ENCODE assay signal across 9 cellular contexts in genomic region chr12:104477812-104478388, GRCh38. TPM values are rescaled to one million over a fixed set of nuclear protein-coding genes. Genes with fewer than 3 reads are reported as not detected.
DNase-seq lines count a peak whose midpoint lies in the region; ATAC-seq and TF ChIP-seq lines count a peak whose summit lies in the region.
"Had no signal": no experiment of that assay in that cellular context is flagged by ENCODE, and none has a peak within 500 bp of the region (broad histone marks: within the 10 kb centered on the region; RNA-seq: fewer than 3 reads in every experiment).

No MANE protein-coding gene starts in this region.

- WGBS in upper lobe of left lung, 2 donors: 36 to 39% methylated on average over 3 of the region's 3 CpGs

- H3K27ac ChIP-seq in left ventricle myocardium inferior (replicated peaks) (peak overlapping the region; percentile 50), OCI-LY7 (ENCODE audit: low read depth, low read length, poor library complexity, severe bottlenecking) (peak overlapping the region; percentile 87), upper lobe of left lung (peak overlapping the region; percentile 23 to 65 (median 44)), uterus (no peak overlapping the region)

- peak in 1 of 2 donors; percentile 40 for ATAC-seq in upper lobe of left lung (ENCODE audit: low FRiP score in 2 of 2)

- POLR2A ChIA-PET in OCI-LY7 (lab: Charles Lee): interaction anchor here (0.6 to 2.9 kb wide), 15 partner anchors 10 to 493 kb away, joined by 3 to 22 read pairs (median 3); no protein-coding TSS in a partner anchor

- TF ChIP-seq CTCF in left ventricle myocardium inferior (IDR thresholded peaks at IDR 0.05; ENCODE audit: borderline replicate concordance) (no peak), OCI-LY7 (conservative IDR thresholded peaks at IDR 0.05; ENCODE audit: low read length) (no peak), upper lobe of left lung (IDR thresholded peaks at IDR 0.05) (no peak), uterus (IDR thresholded peaks at IDR 0.05) (no peak)

- H3K4me1 ChIP-seq in left ventricle myocardium inferior (peaks cover 11% of the 10 kb centered on the region), OCI-LY7 (ENCODE audit: insufficient read depth, low read length, poor library complexity, severe bottlenecking) (peaks cover 90% of the 10 kb centered on the region), upper lobe of left lung (peaks cover 16 to 52% (median 36%) of the 10 kb centered on the region in 4 donors), uterus (no peaks in the 10 kb centered on the region)

- peaks cover 7% of the 10 kb centered on the region for H3K36me3 ChIP-seq in left ventricle myocardium inferior
- H3K36me3 ChIP-seq in OCI-LY7 (ENCODE audit: insufficient read depth, low read length): peaks cover 19% of the 10 kb centered on the region
- H3K36me3 ChIP-seq in upper lobe of left lung: peaks cover 0 to 3% (median 0%) of the 10 kb centered on the region in 4 donors
- no peaks in the 10 kb centered on the region for H3K36me3 ChIP-seq in uterus
- H3K36me3 ChIP-seq: HAP-1 had no signal

- H3K27me3 ChIP-seq in left ventricle myocardium inferior (ENCODE audit: low read depth): no peaks in the 10 kb centered on the region
- no peaks in the 10 kb centered on the region for H3K27me3 ChIP-seq in upper lobe of left lung
- H3K27me3 ChIP-seq in uterus: no peaks in the 10 kb centered on the region

- CTCF ChIA-PET in OCI-LY7 (lab: Charles Lee; ENCODE audit: unreplicated experiment): interaction anchor here (1.4 kb wide), 1 partner anchor 91 kb away, joined by 5 read pairs; no protein-coding TSS in a partner anchor

- peaks cover 84% of the 10 kb centered on the region for H3K79me2 ChIP-seq in OCI-LY7 (ENCODE audit: insufficient read depth, low read depth, low read length)

- H3K4me2 ChIP-seq in OCI-LY7 (ENCODE audit: low read length): peak overlapping the region; percentile 83

- H3K9me3 ChIP-seq in left ventricle myocardium inferior (replicated peaks): peaks cover 8% of the 10 kb centered on the region
- H3K9me3 ChIP-seq in OCI-LY7 (ENCODE audit: low read length): no peaks in the 10 kb centered on the region
- no peaks in the 10 kb centered on the region for H3K9me3 ChIP-seq in upper lobe of left lung
- no peaks in the 10 kb centered on the region for H3K9me3 ChIP-seq in uterus
- H3K9me3 ChIP-seq: HAP-1 had no signal

- no peaks in the 10 kb centered on the region for H4K20me1 ChIP-seq in OCI-LY7 (ENCODE audit: insufficient read depth, low read length)

- TF ChIP-seq POLR2A in upper lobe of left lung (IDR thresholded peaks at IDR 0.05) (no peak), uterus (IDR thresholded peaks at IDR 0.05) (no peak)

- intact Hi-C loops in left ventricle myocardium inferior (cut with micrococcal nuclease): no loop called here
- intact Hi-C loops in cardiac septum (cut with DNase I): no loop called here
- intact Hi-C loops in OCI-LY7 (cut with micrococcal nuclease; ENCODE audit: unreplicated experiment): loop anchor here (1.0 to 10.0 kb wide), 4 partner anchors 21 to 857 kb away; partner anchors contain the start of genes C12orf75 and CHST11
- intact Hi-C loops in uterus (cut with DNase I; ENCODE audit: low total_unique reads): no loop called here

- BruUV-seq in OCI-LY7 (replicated peaks; lab: Mats Ljungman, UMichigan): no TSS peak

- no peaks in the 10 kb centered on the region for H3K9me2 ChIP-seq in OCI-LY7 (ENCODE audit: insufficient read depth, low read length)

- no peak overlapping the region for H3K4me3 ChIP-seq in left ventricle myocardium inferior
- H3K4me3 ChIP-seq in OCI-LY7 (ENCODE audit: low read depth, low read length, poor library complexity, severe bottlenecking): peak overlapping the region; percentile 61
- peak overlapping the region in 1 of 4 donors; percentile 18 for H3K4me3 ChIP-seq in upper lobe of left lung
- H3K4me3 ChIP-seq in uterus: no peak overlapping the region
- H3K4me3 ChIP-seq: HAP-1 had no signal

- no peak for DNase-seq in left ventricle myocardium inferior
- no peak for DNase-seq in cardiac septum (ENCODE audit: low spot score)
- DNase-seq in OCI-LY7 (ENCODE audit: low spot score): no peak
- DNase-seq in dermis blood vessel endothelial cell: peak; percentile 28
- no peak for DNase-seq in upper lobe of left lung
- DNase-seq in uterus: no peak
- DNase-seq in EL: no peak
- no peak for DNase-seq in stimulated activated CD4-positive, alpha-beta T cell treated with anti-CD3 and anti-CD28 coated beads, Interleukin-12 subunit alpha, Interleukin-12 subunit beta, amount 100 ng/mL, for 4 hours

- no peak for TF ChIP-seq EP300 in upper lobe of left lung (IDR thresholded peaks at IDR 0.05)

- peak overlapping the region; percentile 32; the same call in 1 of the 2 replicates for H2AFZ ChIP-seq in OCI-LY7 (ENCODE audit: low read length)

RNA-seq across cellular contexts. Expression of gene CHST11, which starts 21.2 kb away (rescaled TPM):
- total RNA-seq in left ventricle myocardium inferior: 6.0 TPM
- 6.1 TPM for total RNA-seq in cardiac septum
- 35.8 and 41.6 TPM in 2 replicates for total RNA-seq in OCI-LY7 (2014; rRNA removed; shearing (Covaris generic))
- 15.2 and 16.8 TPM in 2 replicates for total RNA-seq in OCI-LY7 (2022)
- total RNA-seq in dermis blood vessel endothelial cell: 7.6 and 10.0 TPM in 2 replicates
- total RNA-seq in upper lobe of left lung: 100 to 1,000 TPM in 1 of 6 donors, 10 to 100 TPM in 5; 40.4 to 234 (median 58.4) TPM
- total RNA-seq in uterus: 10 to 100 TPM; 21.0 to 82.1 (median 58.7) TPM

Comparison
In these comparisons a context has a peak if more than half of its experiments do, and no peak if none do; other contexts are left out.
1. H3K27ac ChIP-seq: peak in left ventricle myocardium inferior (single experiment), OCI-LY7 (single experiment) and upper lobe of left lung (4 of 4); none in uterus (0 of 2).